In genomic region chr7:1022801-1023465, GRCh38 we compare ENCODE assay signal across 27 cellular contexts. TPM values are rescaled to one million over a fixed set of nuclear protein-coding genes. Genes with fewer than 3 reads are reported as not detected.
A peak's percentile ranks its signal among the peaks of the same experiment; 100 is the strongest.
DNase-seq lines count a peak whose midpoint lies in the region; ATAC-seq, FAIRE-seq and TF ChIP-seq lines count a peak whose summit lies in the region.
"Had no signal": no experiment of that assay in that cellular context is flagged by ENCODE, and none has a peak within 500 bp of the region (broad histone marks: within the 10 kb centered on the region; RNA-seq: fewer than 3 reads in every experiment).

No MANE protein-coding gene starts in this region.

- H3K9me2 ChIP-seq in Karpas-422 (replicated peaks; ENCODE audit: insufficient read depth, low read length) = no peaks in the 10 kb centered on the region

- no peaks in the 10 kb centered on the region for H3K9me1 ChIP-seq in K562 (ENCODE audit: control insufficient read depth, insufficient read depth, low read length)

- H3K4me1 ChIP-seq in Karpas-422 (ENCODE audit: low read length) = peaks cover 55% of the 10 kb centered on the region
- peaks cover 0 to 75% of the 10 kb centered on the region in 2 experiments; a peak in 3 of 5 replicates for H3K4me1 ChIP-seq in K562 (replicated peaks in 1 of 2; ENCODE audit: control insufficient read depth in 2 of 2, insufficient read depth in 2 of 2, low read length in 2 of 2)
- H3K4me1 ChIP-seq: prostate gland had no signal

- in situ Hi-C loops in K562 (cut with MboI) = no loop called here

- H3K9me3 ChIP-seq in Karpas-422 (ENCODE audit: low read length) (no peaks in the 10 kb centered on the region), K562 (replicated peaks; ENCODE audit: control insufficient read depth, insufficient read depth, low read depth, low read length) (peaks cover 7% of the 10 kb centered on the region)
- H3K9me3 ChIP-seq: prostate gland, tibial artery had no signal

- H3K4me3 Mint-ChIP-seq in stimulated activated naive B cell treated with anti-CD40 and anti-IgM and Interleukin-4, amounts not matched to agents 10 μg/mL and 1 μg/mL and 100 μg/mL, for 72 hours = peak overlapping the region; percentile 76 to 81
- H3K4me3 Mint-ChIP-seq: brain; T-helper 1 cell treated with Interleukin-12 subunit alpha and Interleukin-12 subunit beta and Interleukin-4 antibody, amounts not matched to agents 30 μg/mL and 1 μg/mL, for 36 hours had no signal

- no TSS peak for BruUV-seq in K562 (replicated peaks; lab: Mats Ljungman, UMichigan)

- 97% methylated on average over 26 of the region's 45 CpGs for WGBS in K562 (ENCODE audit: insufficient coverage, low coverage, missing lambda C conversion rate)

- TF ChIP-seq POLR2A in K562 (conservative IDR thresholded peaks at IDR 0.05) = no peak

- peaks cover 71 to 76% of the 10 kb centered on the region in 2 donors for H3K36me3 Mint-ChIP-seq in stimulated activated naive B cell treated with anti-CD40 and anti-IgM and Interleukin-4, amounts not matched to agents 10 μg/mL and 1 μg/mL and 100 μg/mL, for 72 hours

- no peak overlapping the region for H3K27ac ChIP-seq in Karpas-422 (ENCODE audit: low read length)
- H3K27ac ChIP-seq in K562 (ENCODE audit: extremely low read depth, low read depth, low read length) = no peak overlapping the region
- H3K27ac ChIP-seq: coronary artery, GM23248, heart left ventricle, prostate gland, skin epidermis, tibial artery had no signal

- H3K9me3 Mint-ChIP-seq in stimulated activated naive B cell treated with anti-CD40 and anti-IgM and Interleukin-4, amounts not matched to agents 10 μg/mL and 1 μg/mL and 100 μg/mL, for 72 hours = no peaks in the 10 kb centered on the region
- H3K9me3 Mint-ChIP-seq: T-helper 1 cell treated with Interleukin-12 subunit alpha and Interleukin-12 subunit beta and Interleukin-4 antibody, amounts not matched to agents 30 μg/mL and 1 μg/mL, for 36 hours had no signal

- peak; percentile 64 for DNase-seq in GM12865 (ENCODE audit: low read depth)
- DNase-seq in Karpas-422 = peak; percentile 59
- DNase-seq in K562 (ENCODE audit: extremely low read depth in 1 of 4, low spot score in 3 of 4) = no peak
- peak; percentile 84 for DNase-seq in stimulated activated naive B cell treated with anti-CD40 and anti-IgM and Interleukin-4, amounts not matched to agents 10 μg/mL and 1 μg/mL and 100 μg/mL, for 72 hours
- no peak for DNase-seq in left lobe of liver (ENCODE audit: low spot score)
- no peak for DNase-seq in NCI-H1436 (lab: John Stamatoyannopoulos, UW)
- DNase-seq: activated CD8-positive, alpha-beta memory T cell treated with anti-CD3 and anti-CD28 coated beads, Interleukin-2, amount 50 U/mL, for 48 hours; activated effector memory CD4-positive, alpha-beta T cell treated with anti-CD3 and anti-CD28 coated beads, Interleukin-2, amount 50 U/mL, for 16 hours; DMS79 treated with DMSO at 0.1 percent for 48 hours; GM23248; heart left ventricle; left ventricle myocardium superior; NCI-H1105; NCI-H2107; NCI-H524 treated with DMSO at 0.1 percent for 48 hours; SHP77; stimulated activated naive CD8-positive, alpha-beta T cell treated with anti-CD3 and anti-CD28 coated beads, Interleukin-15, Interleukin-2, amounts not matched to agents 100 U/mL and 50 U/mL, for 24 hours; tibial artery had no signal

- peak overlapping the region; percentile 77 for H3K4me2 ChIP-seq in Karpas-422 (ENCODE audit: low read depth, low read length, poor library complexity, severe bottlenecking)
- H3K4me2 ChIP-seq in K562 (ENCODE audit: insufficient read depth, low read length) = no peak overlapping the region

- TF ChIP-seq CTCF in GM12865 (IDR thresholded peaks at IDR 0.05; ENCODE audit: insufficient read depth, low read depth, low read length, missing control alignments) (no peak), K562 (IDR thresholded peaks at IDR 0.05 in 2 of 3, conservative IDR thresholded peaks at IDR 0.05 in 1 of 3; ENCODE audit: insufficient read depth in 2 of 3, low read depth in 1 of 3, low read length in 3 of 3) (no peak)

- H3K4me3 ChIP-seq in GM12865 (ENCODE audit: low read depth, low read length) (peak overlapping the region; percentile 84), Karpas-422 (ENCODE audit: low read length) (peak overlapping the region; percentile 52; the same call in 1 of the 2 replicates), K562 (no peak overlapping the region)
- H3K4me3 ChIP-seq: coronary artery, GM23248, heart left ventricle, prostate gland, skin epidermis, tibial artery had no signal

- H3K9ac ChIP-seq in Karpas-422 (ENCODE audit: low read length) = peak overlapping the region; percentile 45
- no peak overlapping the region for H3K9ac ChIP-seq in K562 (ENCODE audit: insufficient read depth in 1 of 2, low read depth in 2 of 2, low read length in 2 of 2)
- H3K9ac ChIP-seq: GM23248 had no signal

- no peak for FAIRE-seq in K562 (lab: Jason Lieb, UNC)
- FAIRE-seq: endometrium had no signal

- CTCF ChIA-PET in K562 (lab: Yijun Ruan, JAX; ENCODE audit: low intra/inter-chr PET ratio) = no interaction called here

- H3K27me3 ChIP-seq in Karpas-422 (ENCODE audit: low read length) (no peaks in the 10 kb centered on the region; the same call in 1 of the 2 replicates), K562 (ENCODE audit: control insufficient read depth in 2 of 2, insufficient read depth in 2 of 2, low read length in 2 of 2) (no peaks in the 10 kb centered on the region)
- H3K27me3 ChIP-seq: heart left ventricle, tibial artery had no signal

- H3K79me2 ChIP-seq in Karpas-422 (ENCODE audit: low read length) (no peaks in the 10 kb centered on the region), K562 (ENCODE audit: control insufficient read depth, insufficient read depth, low read length) (peaks cover 70% of the 10 kb centered on the region)

- POLR2A ChIA-PET in K562 (lab: Yijun Ruan, JAX) = no interaction called here

- ATAC-seq in K562 (no peak), left lobe of liver (no peak), HG02763 (IDR thresholded peaks at IDR 0.05; ENCODE audit: unreplicated experiment) (no peak)
- peak; percentile 63 to 64 for ATAC-seq in stimulated activated naive B cell treated with anti-CD40 and anti-IgM and Interleukin-4, amounts not matched to agents 10 μg/mL and 1 μg/mL and 100 μg/mL, for 72 hours (replicated peaks)
- ATAC-seq: heart left ventricle; left ventricle myocardium superior; stimulated activated naive CD8-positive, alpha-beta T cell treated with anti-CD3 and anti-CD28 coated beads, Interleukin-15, Interleukin-2, amounts not matched to agents 100 U/mL and 50 U/mL, for 24 hours had no signal

- H3K4me1 Mint-ChIP-seq in stimulated activated naive B cell treated with anti-CD40 and anti-IgM and Interleukin-4, amounts not matched to agents 10 μg/mL and 1 μg/mL and 100 μg/mL, for 72 hours = peaks cover 64 to 83% of the 10 kb centered on the region in 2 donors

- TF ChIP-seq RAD21 in K562 (CRISPR knock-in tag; conservative IDR thresholded peaks at IDR 0.05 in 1 of 2, IDR thresholded peaks at IDR 0.05 in 1 of 2) = no peak

- H3K27ac Mint-ChIP-seq in stimulated activated naive B cell treated with anti-CD40 and anti-IgM and Interleukin-4, amounts not matched to agents 10 μg/mL and 1 μg/mL and 100 μg/mL, for 72 hours = peak overlapping the region; percentile 97
- H3K27ac Mint-ChIP-seq: T-helper 1 cell treated with Interleukin-12 subunit alpha and Interleukin-12 subunit beta and Interleukin-4 antibody, amounts not matched to agents 30 μg/mL and 1 μg/mL, for 36 hours had no signal

- H2AFZ ChIP-seq in Karpas-422 (ENCODE audit: low read length) (no peak overlapping the region), K562 (ENCODE audit: low read depth, low read length) (no peak overlapping the region)
- H2AFZ ChIP-seq: GM23248 had no signal

- no peak for TF ChIP-seq EP300 in K562 (IDR thresholded peaks at IDR 0.05; ENCODE audit: low read length)

- H3K27me3 Mint-ChIP-seq in stimulated activated naive B cell treated with anti-CD40 and anti-IgM and Interleukin-4, amounts not matched to agents 10 μg/mL and 1 μg/mL and 100 μg/mL, for 72 hours = no peaks in the 10 kb centered on the region

- H4K20me1 ChIP-seq in Karpas-422 (ENCODE audit: insufficient read depth, low read depth, low read length) (peaks cover 80% of the 10 kb centered on the region), K562 (replicated peaks; ENCODE audit: control insufficient read depth, insufficient read depth, low read length) (peaks cover 8% of the 10 kb centered on the region; the same call in 1 of the 2 replicates)

- H3K36me3 ChIP-seq in Karpas-422 (ENCODE audit: insufficient read depth, low read length) (no peaks in the 10 kb centered on the region), K562 (ENCODE audit: control insufficient read depth, insufficient read depth, low read length) (peaks cover 50% of the 10 kb centered on the region)
- H3K36me3 ChIP-seq: prostate gland had no signal

- intact Hi-C loops in K562 (cut with micrococcal nuclease) = no loop called here

RNA-seq across cellular contexts. Expression of gene GPR146, which starts 21.4 kb away (rescaled TPM):
- 5.5 and 9.2 TPM in 2 replicates for total RNA-seq in Karpas-422 (2014; rRNA removed; shearing (Covaris generic); ENCODE audit: low replicate concordance)
- 8.9 and 13.9 TPM in 2 replicates for total RNA-seq in K562 (2011; cell fraction: chromatin; rRNA removed; ENCODE audit: low replicate concordance)
- 11.3 and 14.1 TPM in 2 replicates for total RNA-seq in K562 (2011; cell fraction: nucleolus; rRNA removed)
- 6.3 and 7.0 TPM in 2 replicates for total RNA-seq in K562 (2011; cell fraction: nucleoplasm; rRNA removed)
- total RNA-seq in K562 (2014; rRNA removed) (0.41 and 1.3 TPM in 2 replicates), K562 (2014; rRNA removed; fragmentation: Illumina TruSeq; extraction: Trizol) (0.22 and 0.45 TPM in 2 replicates), K562 (2015; rRNA removed; fragmentation: Illumina TruSeq; extraction: Trizol) (0.40 and 0.68 TPM in 2 replicates), K562 (2021) (1.9 and 2.6 TPM in 2 replicates), left lobe of liver (28.1 TPM)
- polyA plus RNA-seq in K562 (2011; rRNA removed) (2.5 and 3.6 TPM in 2 replicates), K562 (2014; fragmentation: Illumina TruSeq; extraction: Trizol) (0.46 and 0.64 TPM in 2 replicates), K562 (2014; fragmentation: Nextera tagmentation; extraction: Ambion mirVana) (not detected), K562 (2014; rRNA removed) (0.67 and 1.8 TPM in 2 replicates)
- 2.5 and 8.6 TPM in 2 replicates for polyA plus RNA-seq in K562 (2011; cell fraction: cytosol; rRNA removed)
- 2.9 TPM in 2 replicates for polyA plus RNA-seq in K562 (2011; cell fraction: nucleus; rRNA removed)
- 1.8 and 2.2 TPM in 2 replicates for polyA plus RNA-seq in K562 (2012)
- 1.3 and 4.1 TPM in 2 replicates for polyA minus RNA-seq in K562 (2011; rRNA and poly(A)+ RNA removed)
- polyA minus RNA-seq in K562 (2011; cell fraction: cytosol; rRNA and poly(A)+ RNA removed) = 1.9 and 2.6 TPM in 2 replicates
- polyA minus RNA-seq in K562 (2011; cell fraction: nucleus; rRNA and poly(A)+ RNA removed) = 5.8 and 6.2 TPM in 2 replicates

RNA-seq across cellular contexts. Expression of gene CYP2W1, which starts 40.0 kb away (rescaled TPM):
- total RNA-seq in Karpas-422 (2014; rRNA removed; shearing (Covaris generic); ENCODE audit: low replicate concordance) = not detected in 2 replicates
- total RNA-seq in K562 (2011; cell fraction: chromatin; rRNA removed; ENCODE audit: low replicate concordance) = not detected in 2 replicates
- total RNA-seq in K562 (2011; cell fraction: nucleolus; rRNA removed) = not detected in 2 replicates
- not detected in 2 replicates for total RNA-seq in K562 (2011; cell fraction: nucleoplasm; rRNA removed)
- total RNA-seq in K562 (2014; rRNA removed) (not detected in 2 replicates), K562 (2014; rRNA removed; fragmentation: Illumina TruSeq; extraction: Trizol) (not detected in 2 replicates), K562 (2015; rRNA removed; fragmentation: Illumina TruSeq; extraction: Trizol) (not detected in 2 replicates), K562 (2021) (not detected in 2 replicates), left lobe of liver (0.08 TPM)
- polyA plus RNA-seq in K562 (2011; rRNA removed) (not detected in 2 replicates), K562 (2014; fragmentation: Illumina TruSeq; extraction: Trizol) (not detected in 2 replicates), K562 (2014; fragmentation: Nextera tagmentation; extraction: Ambion mirVana) (not detected), K562 (2014; rRNA removed) (0.07 TPM in 1 of 2 replicates, not detected in the other)
- polyA plus RNA-seq in K562 (2011; cell fraction: cytosol; rRNA removed) = not detected in 2 replicates
- polyA plus RNA-seq in K562 (2011; cell fraction: nucleus; rRNA removed) = not detected in 2 replicates
- 0.14 TPM in 1 of 2 replicates, not detected in the other for polyA plus RNA-seq in K562 (2012)
- polyA minus RNA-seq in K562 (2011; rRNA and poly(A)+ RNA removed) = not detected in 2 replicates
- not detected in 2 replicates for polyA minus RNA-seq in K562 (2011; cell fraction: cytosol; rRNA and poly(A)+ RNA removed)
- not detected in 2 replicates for polyA minus RNA-seq in K562 (2011; cell fraction: nucleus; rRNA and poly(A)+ RNA removed)
- total RNA-seq: GM23248, heart left ventricle, HT1080, left ventricle myocardium superior, LHCN-M2 had no signal
- polyA plus RNA-seq: GM23248, heart left ventricle had no signal

RNA-seq across cellular contexts. Expression of gene COX19, which starts 47.6 kb away (rescaled TPM):
- 14.5 and 20.5 TPM in 2 replicates for total RNA-seq in Karpas-422 (2014; rRNA removed; shearing (Covaris generic); ENCODE audit: low replicate concordance)
- 75.3 and 83.0 TPM in 2 replicates for total RNA-seq in K562 (2011; cell fraction: chromatin; rRNA removed; ENCODE audit: low replicate concordance)
- total RNA-seq in K562 (2011; cell fraction: nucleolus; rRNA removed) = 39.2 and 42.0 TPM in 2 replicates
- total RNA-seq in K562 (2011; cell fraction: nucleoplasm; rRNA removed) = 67.4 and 75.2 TPM in 2 replicates
- total RNA-seq in K562 (2014; rRNA removed) (7.9 and 11.7 TPM in 2 replicates), K562 (2014; rRNA removed; fragmentation: Illumina TruSeq; extraction: Trizol) (9.8 and 11.9 TPM in 2 replicates), K562 (2015; rRNA removed; fragmentation: Illumina TruSeq; extraction: Trizol) (8.6 and 9.4 TPM in 2 replicates), K562 (2021) (10.2 and 10.5 TPM in 2 replicates), left lobe of liver (5.2 TPM)
- polyA plus RNA-seq in K562 (2011; rRNA removed) (7.3 and 8.1 TPM in 2 replicates), K562 (2014; fragmentation: Illumina TruSeq; extraction: Trizol) (6.0 and 6.1 TPM in 2 replicates), K562 (2014; fragmentation: Nextera tagmentation; extraction: Ambion mirVana) (1 to 10 TPM; 5.2 to 5.9 TPM), K562 (2014; rRNA removed) (10.4 and 11.1 TPM in 2 replicates)
- 5.8 and 6.1 TPM in 2 replicates for polyA plus RNA-seq in K562 (2011; cell fraction: cytosol; rRNA removed)
- 12.8 and 14.3 TPM in 2 replicates for polyA plus RNA-seq in K562 (2011; cell fraction: nucleus; rRNA removed)
- polyA plus RNA-seq in K562 (2012) = 8.1 and 9.5 TPM in 2 replicates
- polyA minus RNA-seq in K562 (2011; rRNA and poly(A)+ RNA removed) = 11.5 and 14.7 TPM in 2 replicates
- polyA minus RNA-seq in K562 (2011; cell fraction: cytosol; rRNA and poly(A)+ RNA removed) = 1.1 and 2.5 TPM in 2 replicates
- 11.0 and 17.1 TPM in 2 replicates for polyA minus RNA-seq in K562 (2011; cell fraction: nucleus; rRNA and poly(A)+ RNA removed)

Comparison
In these comparisons a context has a peak if more than half of its experiments do, and no peak if none do; other contexts are left out.
1. DNase-seq: peak in GM12865 (single experiment), Karpas-422 (single experiment) and stimulated activated naive B cell treated with anti-CD40 and anti-IgM and Interleukin-4, amounts not matched to agents 10 μg/mL and 1 μg/mL and 100 μg/mL, for 72 hours (single experiment); none in K562 (0 of 4), left lobe of liver (single experiment) and NCI-H1436 (single experiment).
2. ATAC-seq: peak in stimulated activated naive B cell treated with anti-CD40 and anti-IgM and Interleukin-4, amounts not matched to agents 10 μg/mL and 1 μg/mL and 100 μg/mL, for 72 hours (2 of 2); none in K562 (single experiment), left lobe of liver (single experiment) and HG02763 (single experiment).